11 cellular contexts compared by ENCODE assay signal in the genomic region with DNA sequence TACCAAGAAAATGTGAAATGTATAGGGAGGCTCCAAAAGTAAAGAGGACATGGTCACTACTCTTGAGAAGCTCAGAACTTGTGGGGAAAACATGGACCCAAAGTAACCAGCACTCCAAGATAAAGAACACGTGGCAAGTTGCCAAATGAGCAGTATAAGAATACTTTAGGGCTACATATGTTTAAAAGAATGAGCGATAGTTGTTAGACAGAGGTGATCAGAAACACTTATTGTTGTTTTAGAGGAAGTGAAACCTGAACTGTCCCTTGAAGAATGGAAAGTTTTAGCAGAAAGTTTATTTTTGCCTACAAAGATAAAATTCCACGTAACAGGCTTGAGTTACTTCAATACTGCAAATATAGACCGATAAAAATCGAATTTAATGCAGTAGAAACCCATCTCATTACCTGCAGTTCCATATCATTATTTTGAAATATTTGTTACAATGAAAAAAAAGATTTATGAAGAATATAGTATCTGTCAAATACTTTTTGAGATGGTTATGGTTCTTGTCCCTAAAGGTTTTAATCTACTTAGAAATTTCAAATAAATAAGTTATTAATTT.
DNase-seq lines count a peak whose midpoint lies in the region; ATAC-seq and TF ChIP-seq lines count a peak whose summit lies in the region.
"Had no signal": no experiment of that assay in that cellular context is flagged by ENCODE, and none has a peak within 500 bp of the region (broad histone marks: within the 10 kb centered on the region; RNA-seq: fewer than 3 reads in every experiment).

No MANE protein-coding gene starts in this region.

- no peak for TF ChIP-seq POLR2A in NB4 (IDR thresholded peaks at IDR 0.05; ENCODE audit: extremely low read depth, insufficient read length)

- ATAC-seq in GM19452 (IDR thresholded peaks at IDR 0.05; ENCODE audit: unreplicated experiment) (peak; percentile 76), HG02981 (IDR thresholded peaks at IDR 0.05; ENCODE audit: unreplicated experiment) (peak; percentile 85), heart right ventricle (no peak)
- ATAC-seq: T-helper 17 cell had no signal

- H3K4me3 Mint-ChIP-seq in glutamatergic neuron (ENCODE audit: unreplicated experiment) = no peak overlapping the region
- H3K4me3 Mint-ChIP-seq in activated CD4-positive, alpha-beta T cell treated with anti-CD3 and anti-CD28 coated beads, Interleukin-2, amount 10 ng/mL, durations not matched to agents 24 days and 14 days = no peak overlapping the region
- H3K4me3 Mint-ChIP-seq: activated naive CD4-positive, alpha-beta T cell treated with anti-CD3 and anti-CD28 coated beads, Interleukin-2, amount 10 ng/mL, durations not matched to agents 7 days and 5 days; T-helper 17 cell had no signal

- H3K4me1 Mint-ChIP-seq in glutamatergic neuron (ENCODE audit: low read depth, unreplicated experiment) = no peaks in the 10 kb centered on the region
- H3K4me1 Mint-ChIP-seq in activated CD4-positive, alpha-beta T cell treated with anti-CD3 and anti-CD28 coated beads, Interleukin-2, amount 10 ng/mL, durations not matched to agents 24 days and 14 days = no peaks in the 10 kb centered on the region
- H3K4me1 Mint-ChIP-seq: activated naive CD4-positive, alpha-beta T cell treated with anti-CD3 and anti-CD28 coated beads, Interleukin-2, amount 10 ng/mL, durations not matched to agents 7 days and 5 days; T-helper 17 cell had no signal

- H3K27ac Mint-ChIP-seq in glutamatergic neuron (ENCODE audit: unreplicated experiment) = no peak overlapping the region
- H3K27ac Mint-ChIP-seq in activated CD4-positive, alpha-beta T cell treated with anti-CD3 and anti-CD28 coated beads, Interleukin-2, amount 10 ng/mL, durations not matched to agents 24 days and 14 days = no peak overlapping the region
- H3K27ac Mint-ChIP-seq: activated naive CD4-positive, alpha-beta T cell treated with anti-CD3 and anti-CD28 coated beads, Interleukin-2, amount 10 ng/mL, durations not matched to agents 7 days and 5 days; T-helper 17 cell had no signal

- H3K27ac ChIP-seq in heart right ventricle = no peak overlapping the region

- TF ChIP-seq CTCF in GM10266 (IDR thresholded peaks at IDR 0.05; ENCODE audit: control insufficient read depth, insufficient read depth, low read depth, missing control alignments) (no peak), NB4 (IDR thresholded peaks at IDR 0.05; ENCODE audit: low read depth, low read length) (no peak), glutamatergic neuron (IDR thresholded peaks at IDR 0.05; ENCODE audit: partially characterized antibody, unreplicated experiment) (no peak), heart right ventricle (IDR thresholded peaks at IDR 0.05) (no peak)

- intact Hi-C loops in heart right ventricle (cut with DNase I) = loop anchor here in 1 of 10 donors (5.0 to 10.0 kb wide), 2 partner anchors 694 to 796 kb away; a partner anchor contains a TSS
- intact Hi-C loops in activated CD4-positive, alpha-beta T cell treated with anti-CD3 and anti-CD28 coated beads, Interleukin-2, amount 10 ng/mL, durations not matched to agents 24 days and 14 days (cut with micrococcal nuclease) = no loop called here

- no peaks in the 10 kb centered on the region for H3K27me3 Mint-ChIP-seq in glutamatergic neuron (ENCODE audit: unreplicated experiment)
- no peaks in the 10 kb centered on the region for H3K27me3 Mint-ChIP-seq in activated CD4-positive, alpha-beta T cell treated with anti-CD3 and anti-CD28 coated beads, Interleukin-2, amount 10 ng/mL, durations not matched to agents 24 days and 14 days
- H3K27me3 Mint-ChIP-seq: activated naive CD4-positive, alpha-beta T cell treated with anti-CD3 and anti-CD28 coated beads, Interleukin-2, amount 10 ng/mL, durations not matched to agents 7 days and 5 days; T-helper 17 cell had no signal

- no peak overlapping the region for H3K4me3 ChIP-seq in NB4 (ENCODE audit: low read depth, low read length)
- H3K4me3 ChIP-seq in heart right ventricle = no peak overlapping the region

- H3K4me1 ChIP-seq in heart right ventricle = peaks cover 0 to 11% (median 0%) of the 10 kb centered on the region in 9 donors

- WGBS in heart right ventricle, 2 donors = 70 to 79% methylated on average over 5 of the region's 5 CpGs

- H3K36me3 ChIP-seq in heart right ventricle = no peaks in the 10 kb centered on the region

- no peaks in the 10 kb centered on the region for H3K36me3 Mint-ChIP-seq in glutamatergic neuron (ENCODE audit: unreplicated experiment)
- H3K36me3 Mint-ChIP-seq in activated CD4-positive, alpha-beta T cell treated with anti-CD3 and anti-CD28 coated beads, Interleukin-2, amount 10 ng/mL, durations not matched to agents 24 days and 14 days (ENCODE audit: low read depth) = no peaks in the 10 kb centered on the region
- H3K36me3 Mint-ChIP-seq: activated naive CD4-positive, alpha-beta T cell treated with anti-CD3 and anti-CD28 coated beads, Interleukin-2, amount 10 ng/mL, durations not matched to agents 7 days and 5 days had no signal

- no peaks in the 10 kb centered on the region for H3K9me3 Mint-ChIP-seq in glutamatergic neuron (ENCODE audit: unreplicated experiment)
- H3K9me3 Mint-ChIP-seq in activated CD4-positive, alpha-beta T cell treated with anti-CD3 and anti-CD28 coated beads, Interleukin-2, amount 10 ng/mL, durations not matched to agents 24 days and 14 days = no peaks in the 10 kb centered on the region
- H3K9me3 Mint-ChIP-seq: activated naive CD4-positive, alpha-beta T cell treated with anti-CD3 and anti-CD28 coated beads, Interleukin-2, amount 10 ng/mL, durations not matched to agents 7 days and 5 days had no signal

- DNase-seq in GM10266 (ENCODE audit: extremely low spot score) = peak; percentile 33
- DNase-seq in NB4 (ENCODE audit: low read depth) = peak; percentile 6
- DNase-seq in NCI-H1105 (lab: John Stamatoyannopoulos, UW) = no peak
- DNase-seq in glutamatergic neuron = no peak
- no peak for DNase-seq in heart right ventricle
- DNase-seq in activated CD4-positive, alpha-beta T cell treated with anti-CD3 and anti-CD28 coated beads, Interleukin-2, amount 10 ng/mL, durations not matched to agents 24 days and 14 days = no peak
- DNase-seq: activated naive CD4-positive, alpha-beta T cell treated with anti-CD3 and anti-CD28 coated beads, Interleukin-2, amount 10 ng/mL, durations not matched to agents 7 days and 5 days; NCI-H2081; T-helper 17 cell had no signal

- no peaks in the 10 kb centered on the region for H3K27me3 ChIP-seq in heart right ventricle

- peaks cover 0 to 3% (median 0%) of the 10 kb centered on the region in 11 donors for H3K9me3 ChIP-seq in heart right ventricle

Comparison
In these comparisons a context has a peak if more than half of its experiments do, and no peak if none do; other contexts are left out.
1. DNase-seq: peak in GM10266 (single experiment) and NB4 (single experiment); none in NCI-H1105 (single experiment), glutamatergic neuron (single experiment), heart right ventricle (0 of 2) and activated CD4-positive, alpha-beta T cell treated with anti-CD3 and anti-CD28 coated beads, Interleukin-2, amount 10 ng/mL, durations not matched to agents 24 days and 14 days (single experiment).
2. ATAC-seq: peak in GM19452 (single experiment) and HG02981 (single experiment); none in heart right ventricle (0 of 8).